Comparison of ENCODE assay signal across 4 cellular contexts in the genomic region with DNA sequence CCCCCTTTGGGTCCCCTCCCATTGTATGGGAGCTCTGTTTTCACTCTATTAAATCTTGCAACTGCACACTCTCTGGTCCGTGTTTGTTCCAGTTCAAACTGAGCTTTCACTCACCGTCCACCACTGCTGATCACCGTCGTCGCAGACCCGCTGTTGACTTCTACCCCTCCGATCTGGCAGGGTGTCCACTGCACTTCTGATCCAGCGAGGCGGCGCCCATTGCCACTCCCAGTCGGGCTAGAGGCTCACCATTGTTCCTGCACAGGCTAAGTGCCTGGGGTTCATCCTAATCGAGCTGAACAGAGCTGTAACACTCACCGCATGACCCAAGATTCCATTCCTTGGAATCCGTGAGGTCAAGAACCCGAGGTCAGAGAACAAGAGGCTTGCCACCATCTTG.
"Had no signal": no experiment of that assay in that cellular context is flagged by ENCODE, and none has a peak within 500 bp of the region (broad histone marks: within the 10 kb centered on the region; RNA-seq: fewer than 3 reads in every experiment).

No MANE protein-coding gene starts in this region.

- H3K27me3 Mint-ChIP-seq: IgD-negative memory B cell had no signal

- H3K4me3 ChIP-seq: K562 had no signal

- H3K27ac ChIP-seq: HL-60 had no signal

- DNase-seq: IMR-90 had no signal

- H3K4me3 Mint-ChIP-seq: IgD-negative memory B cell had no signal

- H3K27ac Mint-ChIP-seq: IgD-negative memory B cell had no signal

- H3K9me3 Mint-ChIP-seq: IgD-negative memory B cell had no signal
